ENCODE assay signal across 1 cellular context in the genomic region with DNA sequence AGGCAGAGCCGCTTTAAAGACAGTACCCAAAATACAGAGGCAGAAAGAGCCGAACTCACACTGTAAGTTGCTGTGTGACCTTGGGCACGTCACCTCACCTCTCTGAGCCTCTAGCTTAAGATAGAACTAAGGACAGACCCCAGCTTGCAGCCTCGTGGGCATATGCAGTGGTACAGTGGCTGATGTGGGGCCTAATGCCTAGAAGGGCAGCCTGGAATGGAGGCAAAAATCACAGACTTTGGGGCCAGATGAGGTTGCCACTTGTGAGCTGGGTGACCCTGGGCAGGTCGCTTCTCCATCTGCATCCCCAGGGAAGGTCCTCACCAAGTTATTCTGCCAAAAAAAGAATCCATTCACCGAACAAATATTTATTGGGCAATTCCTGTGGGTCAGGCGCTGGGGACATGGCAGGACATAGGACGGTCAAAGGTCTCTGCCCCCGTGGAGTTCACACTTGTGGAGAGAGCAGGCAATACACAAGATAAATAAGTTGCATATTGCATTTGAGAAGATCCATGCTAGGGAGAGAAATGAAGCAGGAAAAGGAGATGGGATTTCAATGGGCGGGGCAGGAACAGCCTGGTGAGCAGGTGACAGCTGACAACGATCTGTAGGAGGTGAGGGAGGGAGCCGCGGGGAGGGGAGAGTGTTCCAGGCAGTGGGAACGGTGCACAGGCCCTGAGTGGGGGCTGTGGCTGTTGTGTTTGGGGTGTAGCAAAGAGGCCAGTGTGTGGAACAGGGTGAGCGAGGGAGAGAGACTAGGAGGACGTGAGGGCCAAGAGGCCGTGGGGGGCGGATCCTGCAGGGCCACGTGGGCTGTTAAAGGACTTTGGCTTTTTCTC.
TF ChIP-seq lines count a peak whose summit lies in the region.

No MANE protein-coding gene starts in this region.

TF ChIP-seq in GM23338, 12 proteins besides CTCF, POLR2A, EP300 and RAD21 (continued from another document):
- TF ChIP-seq, protein P1, sequence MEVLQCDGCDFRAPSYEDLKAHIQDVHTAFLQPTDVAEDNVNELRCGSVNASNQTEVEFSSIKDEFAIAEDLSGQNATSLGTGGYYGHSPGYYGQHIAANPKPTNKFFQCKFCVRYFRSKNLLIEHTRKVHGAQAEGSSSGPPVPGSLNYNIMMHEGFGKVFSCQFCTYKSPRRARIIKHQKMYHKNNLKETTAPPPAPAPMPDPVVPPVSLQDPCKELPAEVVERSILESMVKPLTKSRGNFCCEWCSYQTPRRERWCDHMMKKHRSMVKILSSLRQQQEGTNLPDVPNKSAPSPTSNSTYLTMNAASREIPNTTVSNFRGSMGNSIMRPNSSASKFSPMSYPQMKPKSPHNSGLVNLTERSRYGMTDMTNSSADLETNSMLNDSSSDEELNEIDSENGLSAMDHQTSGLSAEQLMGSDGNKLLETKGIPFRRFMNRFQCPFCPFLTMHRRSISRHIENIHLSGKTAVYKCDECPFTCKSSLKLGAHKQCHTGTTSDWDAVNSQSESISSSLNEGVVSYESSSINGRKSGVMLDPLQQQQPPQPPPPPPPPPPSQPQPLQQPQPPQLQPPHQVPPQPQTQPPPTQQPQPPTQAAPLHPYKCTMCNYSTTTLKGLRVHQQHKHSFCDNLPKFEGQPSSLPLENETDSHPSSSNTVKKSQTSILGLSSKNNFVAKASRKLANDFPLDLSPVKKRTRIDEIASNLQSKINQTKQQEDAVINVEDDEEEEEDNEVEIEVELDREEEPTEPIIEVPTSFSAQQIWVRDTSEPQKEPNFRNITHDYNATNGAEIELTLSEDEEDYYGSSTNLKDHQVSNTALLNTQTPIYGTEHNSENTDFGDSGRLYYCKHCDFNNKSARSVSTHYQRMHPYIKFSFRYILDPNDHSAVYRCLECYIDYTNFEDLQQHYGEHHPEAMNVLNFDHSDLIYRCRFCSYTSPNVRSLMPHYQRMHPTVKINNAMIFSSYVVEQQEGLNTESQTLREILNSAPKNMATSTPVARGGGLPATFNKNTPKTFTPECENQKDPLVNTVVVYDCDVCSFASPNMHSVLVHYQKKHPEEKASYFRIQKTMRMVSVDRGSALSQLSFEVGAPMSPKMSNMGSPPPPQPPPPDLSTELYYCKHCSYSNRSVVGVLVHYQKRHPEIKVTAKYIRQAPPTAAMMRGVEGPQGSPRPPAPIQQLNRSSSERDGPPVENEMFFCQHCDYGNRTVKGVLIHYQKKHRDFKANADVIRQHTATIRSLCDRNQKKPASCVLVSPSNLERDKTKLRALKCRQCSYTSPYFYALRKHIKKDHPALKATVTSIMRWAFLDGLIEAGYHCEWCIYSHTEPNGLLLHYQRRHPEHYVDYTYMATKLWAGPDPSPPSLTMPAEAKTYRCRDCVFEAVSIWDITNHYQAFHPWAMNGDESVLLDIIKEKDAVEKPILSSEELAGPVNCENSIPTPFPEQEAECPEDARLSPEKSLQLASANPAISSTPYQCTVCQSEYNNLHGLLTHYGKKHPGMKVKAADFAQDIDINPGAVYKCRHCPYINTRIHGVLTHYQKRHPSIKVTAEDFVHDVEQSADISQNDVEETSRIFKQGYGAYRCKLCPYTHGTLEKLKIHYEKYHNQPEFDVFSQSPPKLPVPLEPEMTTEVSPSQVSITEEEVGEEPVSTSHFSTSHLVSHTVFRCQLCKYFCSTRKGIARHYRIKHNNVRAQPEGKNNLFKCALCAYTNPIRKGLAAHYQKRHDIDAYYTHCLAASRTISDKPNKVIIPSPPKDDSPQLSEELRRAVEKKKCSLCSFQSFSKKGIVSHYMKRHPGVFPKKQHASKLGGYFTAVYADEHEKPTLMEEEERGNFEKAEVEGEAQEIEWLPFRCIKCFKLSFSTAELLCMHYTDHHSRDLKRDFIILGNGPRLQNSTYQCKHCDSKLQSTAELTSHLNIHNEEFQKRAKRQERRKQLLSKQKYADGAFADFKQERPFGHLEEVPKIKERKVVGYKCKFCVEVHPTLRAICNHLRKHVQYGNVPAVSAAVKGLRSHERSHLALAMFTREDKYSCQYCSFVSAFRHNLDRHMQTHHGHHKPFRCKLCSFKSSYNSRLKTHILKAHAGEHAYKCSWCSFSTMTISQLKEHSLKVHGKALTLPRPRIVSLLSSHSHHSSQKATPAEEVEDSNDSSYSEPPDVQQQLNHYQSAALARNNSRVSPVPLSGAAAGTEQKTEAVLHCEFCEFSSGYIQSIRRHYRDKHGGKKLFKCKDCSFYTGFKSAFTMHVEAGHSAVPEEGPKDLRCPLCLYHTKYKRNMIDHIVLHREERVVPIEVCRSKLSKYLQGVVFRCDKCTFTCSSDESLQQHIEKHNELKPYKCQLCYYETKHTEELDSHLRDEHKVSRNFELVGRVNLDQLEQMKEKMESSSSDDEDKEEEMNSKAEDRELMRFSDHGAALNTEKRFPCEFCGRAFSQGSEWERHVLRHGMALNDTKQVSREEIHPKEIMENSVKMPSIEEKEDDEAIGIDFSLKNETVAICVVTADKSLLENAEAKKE (CRISPR knock-in tag; IDR thresholded peaks at IDR 0.05), result no peak
